In the genomic region with DNA sequence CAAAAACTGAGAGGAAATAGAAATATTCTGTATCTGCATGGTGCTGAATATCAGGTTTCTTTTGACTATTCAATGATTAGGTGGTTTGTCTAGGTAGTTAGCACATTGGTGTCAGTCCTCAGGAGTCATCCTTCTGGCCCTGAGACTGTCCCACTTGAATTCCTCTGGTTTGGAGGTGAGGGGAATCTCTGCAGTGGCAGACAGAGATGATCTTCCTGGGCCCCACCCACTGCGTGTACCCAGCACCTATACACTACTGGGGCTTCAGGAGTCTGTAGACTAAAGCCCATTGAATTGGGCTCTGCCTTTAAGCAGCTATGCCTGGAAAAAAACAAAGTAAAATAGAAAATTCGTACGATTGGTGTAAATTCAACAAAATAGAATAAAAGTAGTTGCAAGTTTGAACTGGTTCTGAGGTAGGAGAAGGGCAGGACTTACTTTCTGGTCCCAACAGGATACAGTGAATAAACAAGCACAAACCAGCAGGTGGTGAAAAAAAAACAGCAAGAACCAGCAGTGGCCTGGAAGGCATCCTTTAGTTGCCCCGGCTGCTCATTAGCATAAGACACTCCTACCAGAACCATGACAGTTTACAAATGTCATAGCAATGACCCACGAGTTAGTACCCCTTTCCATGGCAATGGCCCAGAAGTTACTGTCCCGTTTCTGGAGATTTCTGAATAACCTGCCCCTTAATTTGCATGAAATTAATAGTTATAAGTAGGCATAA, we compare ENCODE assay signal across 1 cellular context.
TF ChIP-seq lines count a peak whose summit lies in the region.

No MANE protein-coding gene starts in this region.

TF ChIP-seq in H1, 55 proteins besides CTCF, POLR2A, EP300 and RAD21:
- TF ChIP-seq KDM4A (IDR thresholded peaks at IDR 0.05; ENCODE audit: low read depth, low read length, severe bottlenecking): no peak
- no peak for TF ChIP-seq SUZ12 (IDR thresholded peaks at IDR 0.05; ENCODE audit: low read length)
- TF ChIP-seq TAF1 (IDR thresholded peaks at IDR 0.05; ENCODE audit: low read depth, low read length): no peak
- no peak for TF ChIP-seq ZNF274 (IDR thresholded peaks at IDR 0.05; ENCODE audit: borderline replicate concordance, extremely low read depth, low read length)
- TF ChIP-seq BCL11A (IDR thresholded peaks at IDR 0.05; ENCODE audit: low read depth in 2 of 2, low read length in 2 of 2): no peak
- TF ChIP-seq ASH2L (IDR thresholded peaks at IDR 0.05; ENCODE audit: low read length): no peak
- TF ChIP-seq BACH1 (IDR thresholded peaks at IDR 0.05; ENCODE audit: low read length): no peak
- no peak for TF ChIP-seq CREB1 (IDR thresholded peaks at IDR 0.05)
- no peak for TF ChIP-seq EGR1 (IDR thresholded peaks at IDR 0.05; ENCODE audit: borderline replicate concordance, low read depth, low read length)
